In genomic region chr2:30115141-30115980, GRCh38 we compare ENCODE assay signal across 8 cellular contexts. TPM values are rescaled to one million over a fixed set of nuclear protein-coding genes. Genes with fewer than 3 reads are reported as not detected.
A peak's percentile ranks its signal among the peaks of the same experiment; 100 is the strongest.
DNase-seq lines count a peak whose midpoint lies in the region; ATAC-seq and TF ChIP-seq lines count a peak whose summit lies in the region.

No MANE protein-coding gene starts in this region.

- TF ChIP-seq CTCF in osteocyte (IDR thresholded peaks at IDR 0.05) (peak; percentile 93), type B pancreatic cell (conservative IDR thresholded peaks at IDR 0.05) (peak; percentile 94)

- DNase-seq in GDM1 (lab: John Stamatoyannopoulos, UW): peak; percentile 58
- DNase-seq in LHCN-M2 (ENCODE audit: low read depth): peak; percentile 78
- DNase-seq in RPMI7951 (ENCODE audit: low read depth): peak; percentile 83
- peak; percentile 54 for DNase-seq in activated naive CD4-positive, alpha-beta T cell treated with Interleukin-2 at 50 U/mL for 16 hours
- DNase-seq in germinal center (ENCODE audit: low spot score): peak; percentile 33
- DNase-seq in osteocyte (ENCODE audit: extremely low spot score, unreplicated experiment): peak; percentile 92
- peak; percentile 82 for DNase-seq in type B pancreatic cell (ENCODE audit: extremely low spot score, unreplicated experiment)

- no peaks in the 10 kb centered on the region for H3K36me3 Mint-ChIP-seq in osteocyte (ENCODE audit: unreplicated experiment)
- no peaks in the 10 kb centered on the region for H3K36me3 Mint-ChIP-seq in type B pancreatic cell

- no peak for ATAC-seq in GM19455 (IDR thresholded peaks at IDR 0.05; ENCODE audit: unreplicated experiment)

- H3K4me1 Mint-ChIP-seq in osteocyte (ENCODE audit: unreplicated experiment): peaks cover 24% of the 10 kb centered on the region
- peaks cover 6% of the 10 kb centered on the region for H3K4me1 Mint-ChIP-seq in type B pancreatic cell (ENCODE audit: unreplicated experiment)

- H3K4me3 Mint-ChIP-seq in osteocyte (ENCODE audit: unreplicated experiment) (peak overlapping the region; percentile 24), type B pancreatic cell (peak overlapping the region; percentile 8)

- H3K27me3 Mint-ChIP-seq in osteocyte (ENCODE audit: unreplicated experiment) (peaks cover 9% of the 10 kb centered on the region), type B pancreatic cell (peaks cover 28% of the 10 kb centered on the region)

- H3K27ac Mint-ChIP-seq in osteocyte (ENCODE audit: unreplicated experiment): peak overlapping the region; percentile 29
- H3K27ac Mint-ChIP-seq in type B pancreatic cell: peak overlapping the region; percentile 6

- H3K9me3 Mint-ChIP-seq in osteocyte (ENCODE audit: unreplicated experiment): no peaks in the 10 kb centered on the region
- no peaks in the 10 kb centered on the region for H3K9me3 Mint-ChIP-seq in type B pancreatic cell

RNA-seq across cellular contexts. Expression of gene YPEL5, which starts 31.4 kb away (rescaled TPM):
- 39.6 and 41.9 TPM in 2 replicates for total RNA-seq in LHCN-M2 (2014; rRNA removed)
- polyA plus RNA-seq in LHCN-M2 (2012): 45.4 TPM
- 47.1 and 64.4 TPM in 2 replicates for total RNA-seq in RPMI7951 (2014; rRNA removed; shearing (Covaris generic))
- 86.0 and 96.1 TPM in 2 replicates for total RNA-seq in osteocyte
- total RNA-seq in type B pancreatic cell (ENCODE audit: low replicate concordance): 55.0 and 69.8 TPM in 2 replicates

Comparison
In these comparisons a context has a peak if more than half of its experiments do, and no peak if none do; other contexts are left out.
1. DNase-seq: peak in every context shown above with its lines; median percentile 92 in osteocyte; 83 in RPMI7951; 82 in type B pancreatic cell; 78 in LHCN-M2; 58 in GDM1; 54 in activated naive CD4-positive, alpha-beta T cell treated with Interleukin-2 at 50 U/mL for 16 hours; 33 in germinal center.